In genomic region chr19:6217752-6218403, GRCh38 we compare ENCODE assay signal across 11 cellular contexts.
DNase-seq lines count a peak whose midpoint lies in the region; ATAC-seq and TF ChIP-seq lines count a peak whose summit lies in the region.
"Had no signal": no experiment of that assay in that cellular context is flagged by ENCODE, and none has a peak within 500 bp of the region (broad histone marks: within the 10 kb centered on the region; RNA-seq: fewer than 3 reads in every experiment).

No MANE protein-coding gene starts in this region.

- no peaks in the 10 kb centered on the region for H3K9me3 ChIP-seq in HUES64 (ENCODE audit: insufficient read depth, low read depth, low read length)
- H3K9me3 ChIP-seq in endodermal cell (ENCODE audit: control insufficient read depth, low read length), result no peaks in the 10 kb centered on the region
- H3K9me3 ChIP-seq in lower lobe of right lung, result no peaks in the 10 kb centered on the region

- H3K4me1 ChIP-seq in HUES64 (ENCODE audit: insufficient read depth, low read length) (peaks cover 18% of the 10 kb centered on the region; the same call in 1 of the 2 replicates), endodermal cell (ENCODE audit: control insufficient read depth, insufficient read depth, low read length) (peaks cover 15% of the 10 kb centered on the region), lower lobe of right lung (peaks cover 54% of the 10 kb centered on the region)

- peak overlapping the region; percentile 62; the same call in 1 of the 2 replicates for H3K9ac ChIP-seq in HUES64 (ENCODE audit: low read depth, low read length)
- peak overlapping the region; percentile 41 for H3K9ac ChIP-seq in endodermal cell (ENCODE audit: extremely low read depth, low read length, poor library complexity, severe bottlenecking)

- DNase-seq in endodermal cell (no peak), lower lobe of right lung (peak; percentile 44), NCI-H526 treated with DMSO at 0.1 percent for 48 hours (lab: John Stamatoyannopoulos, UW) (no peak), GF-D8 (lab: John Stamatoyannopoulos, UW) (no peak), mucosa of gallbladder (ENCODE audit: low spot score) (no peak)
- DNase-seq in stimulated activated effector memory CD8-positive, alpha-beta T cell treated with anti-CD3 and anti-CD28 coated beads, Interleukin-12 subunit alpha, Interleukin-12 subunit beta, amount 100 ng/mL, for 72 hours (ENCODE audit: low spot score in 2 of 2), result no peak

- H3K4me3 Mint-ChIP-seq in endodermal cell, result no peak overlapping the region
- H3K4me3 Mint-ChIP-seq in stimulated activated effector memory CD8-positive, alpha-beta T cell treated with anti-CD3 and anti-CD28 coated beads, Interleukin-12 subunit alpha, Interleukin-12 subunit beta, amount 100 ng/mL, for 72 hours, result no peak overlapping the region
- H3K4me3 Mint-ChIP-seq: B cell; central memory CD8-positive, alpha-beta T cell had no signal

- peaks cover 3% of the 10 kb centered on the region for H3K36me3 Mint-ChIP-seq in endodermal cell (ENCODE audit: low read depth)
- H3K36me3 Mint-ChIP-seq in stimulated activated effector memory CD8-positive, alpha-beta T cell treated with anti-CD3 and anti-CD28 coated beads, Interleukin-12 subunit alpha, Interleukin-12 subunit beta, amount 100 ng/mL, for 72 hours, result peaks cover 7% of the 10 kb centered on the region
- H3K36me3 Mint-ChIP-seq: activated naive CD4-positive, alpha-beta T cell treated with anti-CD3 and anti-CD28 coated beads, Interleukin-2, amount 50 U/mL, for 72 hours had no signal

- H3K9me3 Mint-ChIP-seq in endodermal cell, result no peaks in the 10 kb centered on the region
- H3K9me3 Mint-ChIP-seq in stimulated activated effector memory CD8-positive, alpha-beta T cell treated with anti-CD3 and anti-CD28 coated beads, Interleukin-12 subunit alpha, Interleukin-12 subunit beta, amount 100 ng/mL, for 72 hours, result no peaks in the 10 kb centered on the region
- H3K9me3 Mint-ChIP-seq: activated naive CD4-positive, alpha-beta T cell treated with anti-CD3 and anti-CD28 coated beads, Interleukin-2, amount 50 U/mL, for 72 hours; central memory CD8-positive, alpha-beta T cell had no signal

- intact Hi-C loops in lower lobe of right lung (cut with DNase I), result loop anchor here (10.0 kb wide), 1 partner anchor 77 kb away; no protein-coding TSS in a partner anchor

- H3K36me3 ChIP-seq in HUES64 (ENCODE audit: insufficient read depth, low read length) (peaks cover 20% of the 10 kb centered on the region), endodermal cell (ENCODE audit: control insufficient read depth, insufficient read depth, low read length) (peaks cover 16% of the 10 kb centered on the region), lower lobe of right lung (peaks cover 59% of the 10 kb centered on the region)

- no peaks in the 10 kb centered on the region for H3K27me3 Mint-ChIP-seq in endodermal cell (ENCODE audit: insufficient read depth)
- H3K27me3 Mint-ChIP-seq: B cell; central memory CD8-positive, alpha-beta T cell had no signal

- H3K27ac ChIP-seq in HUES64 (ENCODE audit: low read depth, low read length), result peak overlapping the region; percentile 67
- peak overlapping the region; percentile 95 for H3K27ac ChIP-seq in endodermal cell (ENCODE audit: low read depth, low read length)
- peak overlapping the region; percentile 56 for H3K27ac ChIP-seq in lower lobe of right lung

- H3K27ac Mint-ChIP-seq in endodermal cell, result peak overlapping the region; percentile 76
- H3K27ac Mint-ChIP-seq in stimulated activated effector memory CD8-positive, alpha-beta T cell treated with anti-CD3 and anti-CD28 coated beads, Interleukin-12 subunit alpha, Interleukin-12 subunit beta, amount 100 ng/mL, for 72 hours, result peak overlapping the region; percentile 54
- H3K27ac Mint-ChIP-seq: activated naive CD4-positive, alpha-beta T cell treated with anti-CD3 and anti-CD28 coated beads, Interleukin-2, amount 50 U/mL, for 72 hours; B cell had no signal

- H3K4me3 ChIP-seq in HUES64 (ENCODE audit: low read length) (no peak overlapping the region), endodermal cell (ENCODE audit: low read length) (no peak overlapping the region), lower lobe of right lung (no peak overlapping the region)

- TF ChIP-seq CTCF in endodermal cell (conservative IDR thresholded peaks at IDR 0.05) (no peak), lower lobe of right lung (IDR thresholded peaks at IDR 0.05) (no peak)

- ATAC-seq in lower lobe of right lung (no peak), HG03442 (IDR thresholded peaks at IDR 0.05; ENCODE audit: unreplicated experiment) (no peak)
- no peak for ATAC-seq in stimulated activated effector memory CD8-positive, alpha-beta T cell treated with anti-CD3 and anti-CD28 coated beads, Interleukin-12 subunit alpha, Interleukin-12 subunit beta, amount 100 ng/mL, for 72 hours

- WGBS in HUES64, result 93% methylated on average over 17 of the region's 17 CpGs
- 88 to 92% methylated on average over 9 to 17 of the region's 17 CpGs for WGBS in endodermal cell (ENCODE audit: insufficient coverage in 1 of 2, insufficient read length in 1 of 2), 2 experiments

- H3K4me1 Mint-ChIP-seq in endodermal cell, result peaks cover 5% of the 10 kb centered on the region
- H3K4me1 Mint-ChIP-seq in stimulated activated effector memory CD8-positive, alpha-beta T cell treated with anti-CD3 and anti-CD28 coated beads, Interleukin-12 subunit alpha, Interleukin-12 subunit beta, amount 100 ng/mL, for 72 hours, result peaks cover 6% of the 10 kb centered on the region

- H3K27me3 ChIP-seq in HUES64 (ENCODE audit: insufficient read depth, low read length) (no peaks in the 10 kb centered on the region), endodermal cell (ENCODE audit: control insufficient read depth, insufficient read depth, low read length, poor library complexity, severe bottlenecking) (no peaks in the 10 kb centered on the region), lower lobe of right lung (ENCODE audit: low read depth) (no peaks in the 10 kb centered on the region)
